8 cellular contexts compared by ENCODE assay signal in genomic region chr2:10079931-10080535, GRCh38. TPM values are rescaled to one million over a fixed set of nuclear protein-coding genes. Genes with fewer than 3 reads are reported as not detected.
DNase-seq lines count a peak whose midpoint lies in the region; ATAC-seq, FAIRE-seq and TF ChIP-seq lines count a peak whose summit lies in the region.

Gene CYS1, minus strand, starts transcription at chr2:10080411. Its CDS starts 188 bp downstream, at chr2:10080223.

- FAIRE-seq in bronchial epithelial cell (lab: Jason Lieb, UNC), result no peak
- no peak for FAIRE-seq in HepG2 (lab: Jason Lieb, UNC)

- no TSS peak for BruUV-seq in HepG2 (replicated peaks; lab: Mats Ljungman, UMichigan)

- in situ Hi-C loops in HepG2 (cut with HindIII; ENCODE audit: extremely low pct_ligation_motif_present, low pct_unique_long_range_greater_than_20kb), result loop anchor here (5.0 kb wide), 1 partner anchor 37 kb away; no protein-coding TSS in a partner anchor

- peak; percentile 40 for DNase-seq in COLO668 (lab: John Stamatoyannopoulos, UW; ENCODE audit: unreplicated experiment)
- DNase-seq in Karpas-422, result no peak
- DNase-seq in bronchial epithelial cell (ENCODE audit: low read depth), result no peak
- DNase-seq in HepG2 (ENCODE audit: low spot score), result no peak
- DNase-seq in Kasumi-1 (lab: John Stamatoyannopoulos, UW), result no peak
- DNase-seq in activated gamma-delta T cell (lab: John Stamatoyannopoulos, UW), result no peak

- no CpG with 5 or more reads among the region's 88 CpGs for WGBS in HepG2 (ENCODE audit: low lambda C conversion rate)
- 2% methylated on average over 88 of the region's 88 CpGs for WGBS in thymus

- H4K20me1 ChIP-seq in Karpas-422 (ENCODE audit: insufficient read depth, low read depth, low read length), result no peaks in the 10 kb centered on the region; the same call in 1 of the 2 replicates
- H4K20me1 ChIP-seq in HepG2 (ENCODE audit: insufficient read depth, low read length), result no peaks in the 10 kb centered on the region

- H3K27ac ChIP-seq in Karpas-422 (ENCODE audit: low read length) (no peak within 1 kb of the TSS), HepG2 (ENCODE audit: extremely low read length, insufficient read depth, low read length) (no peak within 1 kb of the TSS), thymus (ENCODE audit: low read depth) (no peak within 1 kb of the TSS)

- peak; percentile 53; the same call in 1 of the 2 replicates for TF ChIP-seq RAD21 in HepG2 (CRISPR knock-in tag; IDR thresholded peaks at IDR 0.05)

- peak within 1 kb of the TSS; percentile 56 for H3K4me2 ChIP-seq in Karpas-422 (ENCODE audit: low read depth, low read length, poor library complexity, severe bottlenecking)
- peak within 1 kb of the TSS; percentile 72 for H3K4me2 ChIP-seq in HepG2 (ENCODE audit: low read depth, low read length)

- H2AFZ ChIP-seq in Karpas-422 (ENCODE audit: low read length) (no peak within 1 kb of the TSS), HepG2 (ENCODE audit: low read length) (no peak within 1 kb of the TSS)

- TF ChIP-seq EP300 in HepG2 (IDR thresholded peaks at IDR 0.05; ENCODE audit: low read depth in 2 of 2, low read length in 2 of 2) (no peak), HepG2 (CRISPR knock-in tag; IDR thresholded peaks at IDR 0.05; ENCODE audit: borderline replicate concordance) (no peak)

- no peak for TF ChIP-seq POLR2A in HepG2 (IDR thresholded peaks at IDR 0.05; ENCODE audit: insufficient read depth in 1 of 2, low read depth in 2 of 2, low read length in 2 of 2)

- H3K9me3 ChIP-seq in Karpas-422 (ENCODE audit: low read length) (no peaks in the 10 kb centered on the region), HepG2 (ENCODE audit: low read length) (no peaks in the 10 kb centered on the region), thymus (ENCODE audit: control insufficient read depth) (no peaks in the 10 kb centered on the region)

- H3K79me2 ChIP-seq in Karpas-422 (ENCODE audit: low read length) (no peaks in the 10 kb centered on the region), HepG2 (ENCODE audit: insufficient read depth, low read length) (no peaks in the 10 kb centered on the region)

- ATAC-seq in GM19395 (IDR thresholded peaks at IDR 0.05; ENCODE audit: unreplicated experiment) (peak; percentile 22), HepG2 (peak; percentile 55)

- CTCF ChIA-PET in HepG2 (lab: Yijun Ruan, JAX; ENCODE audit: low intra/inter-chr PET ratio, low total read pairs), result interaction anchor here (1.4 kb wide), 1 partner anchor 17 kb away, joined by 3 read pairs; no protein-coding TSS in a partner anchor

- H3K27me3 ChIP-seq in Karpas-422 (ENCODE audit: low read length), result peaks cover 3% of the 10 kb centered on the region; the same call in 1 of the 2 replicates
- H3K27me3 ChIP-seq in bronchial epithelial cell (ENCODE audit: control insufficient read depth, insufficient read depth, low read length), result peaks cover 22% of the 10 kb centered on the region
- peaks cover 10 to 72% of the 10 kb centered on the region in 2 experiments; a peak in 4 of 5 replicates for H3K27me3 ChIP-seq in HepG2 (ENCODE audit: control insufficient read depth in 1 of 2, insufficient read depth in 2 of 2, low read length in 2 of 2)
- peaks cover 76% of the 10 kb centered on the region for H3K27me3 ChIP-seq in thymus (ENCODE audit: control insufficient read depth, insufficient read depth)

- POLR2A ChIA-PET in HepG2 (lab: Yijun Ruan, JAX), result no interaction called here

- H3K4me1 ChIP-seq in Karpas-422 (ENCODE audit: low read length) (peaks cover 52% of the 10 kb centered on the region), HepG2 (ENCODE audit: insufficient read depth, low read length) (peaks cover 10% of the 10 kb centered on the region), thymus (ENCODE audit: control insufficient read depth, insufficient read depth, low read length) (no peaks in the 10 kb centered on the region)

- H3K9ac ChIP-seq in Karpas-422 (ENCODE audit: low read length) (peak within 1 kb of the TSS; percentile 55), HepG2 (ENCODE audit: insufficient read depth, low read depth, low read length) (peak within 1 kb of the TSS; percentile 55; the same call in 1 of the 2 replicates)

- no peaks in the 10 kb centered on the region for H3K36me3 ChIP-seq in Karpas-422 (ENCODE audit: insufficient read depth, low read length)
- no peaks in the 10 kb centered on the region for H3K36me3 ChIP-seq in bronchial epithelial cell (ENCODE audit: control insufficient read depth, insufficient read depth, low read length)
- no peaks in the 10 kb centered on the region for H3K36me3 ChIP-seq in HepG2 (replicated peaks in 1 of 2; ENCODE audit: control insufficient read depth in 1 of 2, insufficient read depth in 2 of 2, low read length in 2 of 2)
- H3K36me3 ChIP-seq in thymus (ENCODE audit: control insufficient read depth, insufficient read depth), result no peaks in the 10 kb centered on the region

- no peaks in the 10 kb centered on the region for H3K9me2 ChIP-seq in Karpas-422 (replicated peaks; ENCODE audit: insufficient read depth, low read length)

- TF ChIP-seq CTCF in bronchial epithelial cell (IDR thresholded peaks at IDR 0.05; ENCODE audit: insufficient read depth, low read length, severe bottlenecking) (no peak), HepG2 (CRISPR knock-in tag; IDR thresholded peaks at IDR 0.05) (no peak)

- intact Hi-C loops in HepG2 (cut with micrococcal nuclease; ENCODE audit: unreplicated experiment), result no loop called here

- peak within 1 kb of the TSS; percentile 33; the same call in 1 of the 2 replicates for H3K4me3 ChIP-seq in Karpas-422 (ENCODE audit: low read length)
- peak within 1 kb of the TSS; percentile 31 for H3K4me3 ChIP-seq in bronchial epithelial cell (ENCODE audit: low read depth, low read length)
- H3K4me3 ChIP-seq in HepG2 (replicated peaks in 1 of 3; ENCODE audit: insufficient read depth in 1 of 3, low read depth in 2 of 3, low read length in 3 of 3), result peak within 1 kb of the TSS; percentile 56 to 72 (median 59); a peak in 5 of 6 replicates
- H3K4me3 ChIP-seq in thymus (ENCODE audit: low read length), result peak within 1 kb of the TSS; percentile 45

TF ChIP-seq in HepG2, 621 proteins besides CTCF, POLR2A, EP300 and RAD21:
- TF ChIP-seq ZNF446 (CRISPR knock-in tag; IDR thresholded peaks at IDR 0.05) (peak; percentile 14; the same call in 1 of the 2 replicates), PRPF4 (IDR thresholded peaks at IDR 0.05; ENCODE audit: low read depth, low read length, poor library complexity, severe bottlenecking) (no peak), DNMT1 (CRISPR knock-in tag; IDR thresholded peaks at IDR 0.05) (no peak), STAG1 (CRISPR knock-in tag; IDR thresholded peaks at IDR 0.05) (peak; percentile 3; the same call in 1 of the 2 replicates), ZNF777 (CRISPR knock-in tag; IDR thresholded peaks at IDR 0.05) (peak; percentile 69)

RNA-seq across cellular contexts. Expression of gene CYS1, which starts in this region (rescaled TPM):
- total RNA-seq in Karpas-422 (2014; rRNA removed; shearing (Covaris generic); ENCODE audit: low replicate concordance), result 0.54 TPM in 1 of 2 replicates, not detected in the other
- total RNA-seq in bronchial epithelial cell, result 0.26 TPM in 2 replicates
- not detected in 2 replicates for total RNA-seq in HepG2 (2016; rRNA removed; fragmentation: Illumina TruSeq; extraction: Trizol)
- total RNA-seq in HepG2 (2016; cell fraction: cytosol; rRNA removed; fragmentation: Illumina TruSeq; extraction: Trizol; ENCODE audit: low read depth), result 0.09 TPM in 1 of 2 replicates, not detected in the other
- not detected in 2 replicates for total RNA-seq in HepG2 (2016; cell fraction: insoluble cytoplasmic fraction; rRNA removed; fragmentation: Illumina TruSeq; extraction: Trizol)
- total RNA-seq in HepG2 (2016; cell fraction: membrane; rRNA removed; fragmentation: Illumina TruSeq; extraction: Trizol), result 0.14 TPM in 1 of 2 replicates, not detected in the other
- total RNA-seq in HepG2 (2016; cell fraction: nucleus; rRNA removed; fragmentation: Illumina TruSeq; extraction: Trizol), result not detected in 2 replicates
- polyA plus RNA-seq in HepG2 (2011; rRNA removed), result 0.04 TPM in 2 replicates
- polyA plus RNA-seq in HepG2 (2011; cell fraction: cytosol; rRNA removed), result 0.04 and 0.12 TPM in 2 replicates
- polyA plus RNA-seq in HepG2 (2011; cell fraction: nucleus; rRNA removed), result 0.03 TPM in 1 of 2 replicates, not detected in the other
- 0.13 TPM in 1 of 2 replicates, not detected in the other for polyA plus RNA-seq in HepG2 (2012)
- polyA plus RNA-seq in HepG2 (2016; cell fraction: cytosol; fragmentation: Illumina TruSeq; extraction: Trizol; ENCODE audit: low read depth), result not detected in 2 replicates
- polyA plus RNA-seq in HepG2 (2016; cell fraction: insoluble cytoplasmic fraction; fragmentation: Illumina TruSeq; extraction: Trizol; ENCODE audit: low read depth), result not detected in 2 replicates
- polyA plus RNA-seq in HepG2 (2016; cell fraction: membrane; fragmentation: Illumina TruSeq; extraction: Trizol; ENCODE audit: low read depth), result not detected in 2 replicates
- polyA plus RNA-seq in HepG2 (2016; cell fraction: nucleus; fragmentation: Illumina TruSeq; extraction: Trizol; ENCODE audit: insufficient read depth, low read depth), result not detected in 2 replicates
- 0.16 TPM in 1 of 2 replicates, not detected in the other for polyA minus RNA-seq in HepG2 (2011; rRNA and poly(A)+ RNA removed; ENCODE audit: low replicate concordance)
- not detected in 2 replicates for polyA minus RNA-seq in HepG2 (2011; cell fraction: cytosol; rRNA and poly(A)+ RNA removed)
- polyA minus RNA-seq in HepG2 (2011; cell fraction: nucleus; rRNA and poly(A)+ RNA removed), result not detected in 2 replicates
- polyA plus RNA-seq in thymus, result 0.30 TPM

Comparison
In these comparisons a context has a peak if more than half of its experiments do, and no peak if none do; other contexts are left out.
1. Peak in ATAC-seq, H3K4me3 ChIP-seq, H3K9ac ChIP-seq and H3K4me2 ChIP-seq in HepG2; RNA of the gene not detected or under 1 TPM.